Comparison of ENCODE assay signal across 14 cellular contexts in genomic region chr12:114405199-114405448, GRCh38. TPM values are rescaled to one million over a fixed set of nuclear protein-coding genes. Genes with fewer than 3 reads are reported as not detected.
DNase-seq lines count a peak whose midpoint lies in the region; ATAC-seq and TF ChIP-seq lines count a peak whose summit lies in the region.
"Had no signal": no experiment of that assay in that cellular context is flagged by ENCODE, and none has a peak within 500 bp of the region (broad histone marks: within the 10 kb centered on the region; RNA-seq: fewer than 3 reads in every experiment).

No MANE protein-coding gene starts in this region.

- POLR2A ChIA-PET in AG04449 (lab: Yijun Ruan, JAX), result no interaction called here
- POLR2A ChIA-PET in HEK293T (lab: Yijun Ruan, JAX), result no interaction called here

- H3K4me3 ChIP-seq in AG04449 (ENCODE audit: low read depth, low read length) (peak overlapping the region; percentile 43), HUES6 (ENCODE audit: low read depth, low read length) (peak overlapping the region; percentile 35), endodermal cell (ENCODE audit: low read length) (no peak overlapping the region), mesenchymal stem cell (ENCODE audit: insufficient read depth in 1 of 2, low read depth in 1 of 2, low read length in 2 of 2) (peak overlapping the region in 1 of 2 experiments; percentile 88), psoas muscle (no peak overlapping the region)

- H4K8ac ChIP-seq in mesenchymal stem cell (ENCODE audit: low read length), result no peak overlapping the region

- intact Hi-C loops in head of caudate nucleus (cut with DNase I), result loop anchor here (10.0 kb wide), 1 partner anchor 280 kb away; the partner anchor contains the start of gene TBX3
- intact Hi-C loops in psoas muscle (cut with DNase I), result no loop called here

- H3K9ac ChIP-seq in HUES6 (ENCODE audit: low read length) (no peak overlapping the region), endodermal cell (ENCODE audit: extremely low read depth, low read length, poor library complexity, severe bottlenecking) (no peak overlapping the region), mesenchymal stem cell (ENCODE audit: low read length) (peak overlapping the region; percentile 93)

- no peak overlapping the region for H2BK5ac ChIP-seq in mesenchymal stem cell (ENCODE audit: low read depth, low read length, poor library complexity, severe bottlenecking)

- no peaks in the 10 kb centered on the region for H3K79me1 ChIP-seq in mesenchymal stem cell (replicated peaks; ENCODE audit: low read length, poor library complexity, severe bottlenecking)

- H3K9me3 Mint-ChIP-seq in endodermal cell, result no peaks in the 10 kb centered on the region
- H3K9me3 Mint-ChIP-seq: T-cell had no signal

- 1% methylated on average over 22 of the region's 22 CpGs; no CpG with 5 or more reads in 1 of the 2 experiments for WGBS in endodermal cell (ENCODE audit: insufficient coverage in 1 of 2, insufficient read length in 1 of 2), 2 experiments
- 2% methylated on average over 22 of the region's 22 CpGs for WGBS in mesenchymal stem cell
- 2 to 5% (median 5%) methylated on average over 21 to 22 of the region's 22 CpGs for WGBS in psoas muscle, 3 donors

- no peaks in the 10 kb centered on the region for H3K36me3 Mint-ChIP-seq in endodermal cell (ENCODE audit: low read depth)
- H3K36me3 Mint-ChIP-seq: T-cell had no signal

- CTCF ChIA-PET in AG04449 (lab: Yijun Ruan, JAX) (no interaction called here), HEK293T (lab: Yijun Ruan, JAX) (no interaction called here)

- no peak overlapping the region for H3K4me2 ChIP-seq in mesenchymal stem cell (ENCODE audit: low read length, poor library complexity, severe bottlenecking)

- no peak overlapping the region for H3K4ac ChIP-seq in mesenchymal stem cell (ENCODE audit: low read depth in 1 of 2, low read length in 2 of 2)

- H3K27me3 ChIP-seq in HUES6 (ENCODE audit: control insufficient read depth, insufficient read depth, low read length), result peaks cover 100% of the 10 kb centered on the region
- H3K27me3 ChIP-seq in endodermal cell (ENCODE audit: control insufficient read depth, insufficient read depth, low read length, poor library complexity, severe bottlenecking), result peaks cover 100% of the 10 kb centered on the region
- peaks cover 3 to 100% of the 10 kb centered on the region in 2 experiments for H3K27me3 ChIP-seq in mesenchymal stem cell (ENCODE audit: control insufficient read depth in 1 of 2, insufficient read depth in 1 of 2, low read length in 2 of 2)
- H3K27me3 ChIP-seq in psoas muscle (ENCODE audit: insufficient read depth in 3 of 3, low read length in 2 of 3), result peaks cover 0 to 98% (median 67%) of the 10 kb centered on the region in 3 donors

- no peak overlapping the region for H2BK12ac ChIP-seq in mesenchymal stem cell (ENCODE audit: low read length in 2 of 2)

- H3K9me3 ChIP-seq in HUES6 (ENCODE audit: control insufficient read depth, insufficient read depth, low read depth, low read length) (no peaks in the 10 kb centered on the region), endodermal cell (ENCODE audit: control insufficient read depth, low read length) (no peaks in the 10 kb centered on the region), mesenchymal stem cell (ENCODE audit: control insufficient read depth, low read length) (no peaks in the 10 kb centered on the region), psoas muscle (no peaks in the 10 kb centered on the region)

- no peak overlapping the region for H2AFZ ChIP-seq in mesenchymal stem cell (ENCODE audit: low read depth, low read length)

- H3K4me3 Mint-ChIP-seq in endodermal cell, result peak overlapping the region; percentile 37
- H3K4me3 Mint-ChIP-seq: T-cell had no signal

- ATAC-seq in psoas muscle, result no peak
- ATAC-seq: T-cell had no signal

- H3K27ac ChIP-seq in HUES6 (ENCODE audit: low read depth, low read length) (no peak overlapping the region), endodermal cell (ENCODE audit: low read depth, low read length) (no peak overlapping the region), mesenchymal stem cell (ENCODE audit: low read length, poor library complexity, severe bottlenecking) (no peak overlapping the region), psoas muscle (no peak overlapping the region)

- H3K36me3 ChIP-seq in HUES6 (ENCODE audit: control insufficient read depth, insufficient read depth, low read length) (no peaks in the 10 kb centered on the region), endodermal cell (ENCODE audit: control insufficient read depth, insufficient read depth, low read length) (no peaks in the 10 kb centered on the region), mesenchymal stem cell (ENCODE audit: control insufficient read depth in 1 of 2, insufficient read depth in 2 of 2, low read depth in 1 of 2, low read length in 2 of 2) (peaks cover 0 to 3% of the 10 kb centered on the region in 2 experiments), psoas muscle (ENCODE audit: insufficient read depth in 1 of 2, low read depth in 1 of 2) (no peaks in the 10 kb centered on the region)

- TF ChIP-seq CTCF in AG04449 (IDR thresholded peaks at IDR 0.05; ENCODE audit: insufficient read depth, low read length, missing control alignments), result no peak
- TF ChIP-seq CTCF in endodermal cell (conservative IDR thresholded peaks at IDR 0.05), result no peak
- no peak for TF ChIP-seq CTCF in psoas muscle (IDR thresholded peaks at IDR 0.05)

- H2AK5ac ChIP-seq in mesenchymal stem cell (ENCODE audit: low read length, severe bottlenecking), result no peak overlapping the region

- peaks cover 100% of the 10 kb centered on the region for H3K27me3 Mint-ChIP-seq in endodermal cell (ENCODE audit: insufficient read depth)

- H3K27ac Mint-ChIP-seq in endodermal cell, result no peak overlapping the region
- H3K27ac Mint-ChIP-seq: T-cell had no signal

- DNase-seq in AG04449 (ENCODE audit: low read depth, low spot score), result no peak
- DNase-seq in endodermal cell, result no peak
- no peak for DNase-seq in mesenchymal stem cell
- DNase-seq in head of caudate nucleus, result no peak
- no peak for DNase-seq in psoas muscle
- DNase-seq in HEK293T (ENCODE audit: extremely low spot score), result no peak
- no peak for DNase-seq in NCI-H187 treated with DMSO at 0.1 percent for 48 hours (lab: John Stamatoyannopoulos, UW)
- DNase-seq: activated CD4-positive, alpha-beta T cell treated with anti-CD3 and anti-CD28 coated beads for 4 hours; activated effector memory CD4-positive, alpha-beta T cell treated with anti-CD3 and anti-CD28 coated beads, Interleukin-2, amount 50 U/mL, for 16 hours; OCI-M1; T-cell had no signal

- H3K4me1 ChIP-seq in HUES6 (ENCODE audit: control insufficient read depth, insufficient read depth, low read length), result peaks cover 49% of the 10 kb centered on the region
- no peaks in the 10 kb centered on the region for H3K4me1 ChIP-seq in endodermal cell (ENCODE audit: control insufficient read depth, insufficient read depth, low read length)
- H3K4me1 ChIP-seq in mesenchymal stem cell (ENCODE audit: control insufficient read depth, insufficient read depth, low read depth, low read length), result peaks cover 10% of the 10 kb centered on the region
- no peaks in the 10 kb centered on the region for H3K4me1 ChIP-seq in psoas muscle

- H3K23ac ChIP-seq in mesenchymal stem cell (ENCODE audit: low read length in 2 of 2), result no peak overlapping the region

- H2BK120ac ChIP-seq in mesenchymal stem cell (ENCODE audit: low read depth, low read length), result no peak overlapping the region

- no peak overlapping the region for H4K91ac ChIP-seq in mesenchymal stem cell (ENCODE audit: low read length)

- no peak overlapping the region for H2BK15ac ChIP-seq in mesenchymal stem cell (ENCODE audit: low read depth, poor library complexity, severe bottlenecking)

- no peak overlapping the region for H3K18ac ChIP-seq in mesenchymal stem cell (ENCODE audit: low read depth in 1 of 2, low read length in 2 of 2)

- peaks cover 34% of the 10 kb centered on the region for H3K4me1 Mint-ChIP-seq in endodermal cell

- no peak overlapping the region for H3K14ac ChIP-seq in mesenchymal stem cell (ENCODE audit: low read length in 2 of 2)

TF ChIP-seq in HEK293T, 16 proteins besides CTCF, POLR2A, EP300 and RAD21:
- TF ChIP-seq ARNT (IDR thresholded peaks at IDR 0.05) (no peak), ELF4 (IDR thresholded peaks at IDR 0.05) (no peak), HDGF (IDR thresholded peaks at IDR 0.05; ENCODE audit: borderline replicate concordance) (no peak), CTBP1 (IDR thresholded peaks at IDR 0.05; ENCODE audit: borderline replicate concordance) (no peak), FOXA1 (IDR thresholded peaks at IDR 0.05) (no peak), ZNF384 (IDR thresholded peaks at IDR 0.05) (no peak), FOXM1 (IDR thresholded peaks at IDR 0.05; ENCODE audit: borderline replicate concordance) (no peak), TARDBP (IDR thresholded peaks at IDR 0.05) (no peak), LEF1 (IDR thresholded peaks at IDR 0.05; ENCODE audit: borderline replicate concordance) (no peak), FOXK2 (IDR thresholded peaks at IDR 0.05) (no peak), BHLHE40 (IDR thresholded peaks at IDR 0.05; ENCODE audit: borderline replicate concordance) (no peak), SP1 (IDR thresholded peaks at IDR 0.05) (no peak), SUZ12 (IDR thresholded peaks at IDR 0.05) (no peak), L3MBTL2 (conservative IDR thresholded peaks at IDR 0.05) (no peak), NFRKB (IDR thresholded peaks at IDR 0.05) (no peak)
- TF ChIP-seq, protein P1, sequence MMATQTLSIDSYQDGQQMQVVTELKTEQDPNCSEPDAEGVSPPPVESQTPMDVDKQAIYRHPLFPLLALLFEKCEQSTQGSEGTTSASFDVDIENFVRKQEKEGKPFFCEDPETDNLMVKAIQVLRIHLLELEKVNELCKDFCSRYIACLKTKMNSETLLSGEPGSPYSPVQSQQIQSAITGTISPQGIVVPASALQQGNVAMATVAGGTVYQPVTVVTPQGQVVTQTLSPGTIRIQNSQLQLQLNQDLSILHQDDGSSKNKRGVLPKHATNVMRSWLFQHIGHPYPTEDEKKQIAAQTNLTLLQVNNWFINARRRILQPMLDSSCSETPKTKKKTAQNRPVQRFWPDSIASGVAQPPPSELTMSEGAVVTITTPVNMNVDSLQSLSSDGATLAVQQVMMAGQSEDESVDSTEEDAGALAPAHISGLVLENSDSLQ (IDR thresholded peaks at IDR 0.05), result no peak
TF ChIP-seq in HEK293T: peak in this region for 0.

RNA-seq across cellular contexts. Expression of gene TBX5, which starts 0.8 kb away (rescaled TPM):
- total RNA-seq in endodermal cell, result not detected
- 0.14 TPM for polyA plus RNA-seq in endodermal cell (2013, experiment 1 of 2)
- polyA plus RNA-seq in endodermal cell (2013, experiment 2 of 2), result 0.17 TPM
- not detected for polyA plus RNA-seq in mesenchymal stem cell (2013, experiment 1 of 2)
- not detected for polyA plus RNA-seq in mesenchymal stem cell (2013, experiment 2 of 2)
- under 1 TPM in 1 of 4 donors, not detected in 3; 0.26 TPM for total RNA-seq in psoas muscle
- not detected for polyA plus RNA-seq in psoas muscle
- total RNA-seq: kidney epithelial cell, omental fat pad had no signal

Comparison
In these comparisons a context has a peak if more than half of its experiments do, and no peak if none do; other contexts are left out.
1. H3K4me3 ChIP-seq: peak in AG04449 (single experiment) and HUES6 (single experiment); none in endodermal cell (single experiment) and psoas muscle (single experiment).